18 cellular contexts compared by ENCODE assay signal in genomic region chr10:75672842-75673241, GRCh38.
DNase-seq lines count a peak whose midpoint lies in the region; ATAC-seq, FAIRE-seq and TF ChIP-seq lines count a peak whose summit lies in the region.
"Had no signal": no experiment of that assay in that cellular context is flagged by ENCODE, and none has a peak within 500 bp of the region (broad histone marks: within the 10 kb centered on the region; RNA-seq: fewer than 3 reads in every experiment).

No MANE protein-coding gene starts in this region.

- H3K4me1 ChIP-seq in astrocyte (ENCODE audit: insufficient read depth, low read length), result no peaks in the 10 kb centered on the region
- H3K4me1 ChIP-seq: BLaER1 treated with 17β-estradiol and CSF1 and Interleukin-3, amounts not matched to agents 10 nM and 100 nM had no signal

- H3K27me3 Mint-ChIP-seq in astrocyte (ENCODE audit: low read depth, unreplicated experiment) (peaks cover 5% of the 10 kb centered on the region), nephron (ENCODE audit: low read depth) (peaks cover 4% of the 10 kb centered on the region)

- H3K27ac Mint-ChIP-seq in astrocyte (ENCODE audit: unreplicated experiment) (peak overlapping the region; percentile 84), nephron (peak overlapping the region; percentile 15 to 59 (median 50))
- H3K27ac Mint-ChIP-seq: H9 had no signal

- H3K4me1 Mint-ChIP-seq in astrocyte (ENCODE audit: low read depth, unreplicated experiment) (peaks cover 1% of the 10 kb centered on the region), nephron (peaks cover 49% of the 10 kb centered on the region)
- H3K4me1 Mint-ChIP-seq: H9 had no signal

- no peak overlapping the region for H3K4me2 ChIP-seq in astrocyte (ENCODE audit: low read length)
- H3K4me2 ChIP-seq: BLaER1 treated with 17β-estradiol and CSF1 and Interleukin-3, amounts not matched to agents 10 nM and 100 nM had no signal

- DNase-seq in COLO829 (ENCODE audit: low spot score), result peak; percentile 24
- DNase-seq in astrocyte (ENCODE audit: low read depth), result peak; percentile 41
- peak; percentile 41 for DNase-seq in fibroblast of mammary gland (ENCODE audit: low read depth)
- DNase-seq in globus pallidus (ENCODE audit: low spot score), result no peak
- DNase-seq in SW 1271 (lab: John Stamatoyannopoulos, UW), result no peak
- no peak for DNase-seq in stimulated activated naive CD4-positive, alpha-beta T cell treated with Interleukin-2 at 50 U/mL for 16 hours (lab: John Stamatoyannopoulos, UW)
- DNase-seq: 8988T, COR-L47, DMS153, H9, KBM-7, NCI-H1105, NCI-H187, NCI-H446 had no signal

- no peaks in the 10 kb centered on the region for H3K36me3 ChIP-seq in astrocyte (ENCODE audit: insufficient read depth, low read length)
- H3K36me3 ChIP-seq: BLaER1 treated with 17β-estradiol and CSF1 and Interleukin-3, amounts not matched to agents 10 nM and 100 nM had no signal

- H3K27me3 ChIP-seq in astrocyte (ENCODE audit: insufficient read depth, low read length), result peaks cover 9% of the 10 kb centered on the region
- H3K27me3 ChIP-seq: BLaER1 treated with 17β-estradiol and CSF1 and Interleukin-3, amounts not matched to agents 10 nM and 100 nM had no signal

- no peak overlapping the region for H3K27ac ChIP-seq in astrocyte (ENCODE audit: low read depth, low read length)
- H3K27ac ChIP-seq: BLaER1 treated with 17β-estradiol and CSF1 and Interleukin-3, amounts not matched to agents 10 nM and 100 nM; RWPE1 had no signal

- ATAC-seq in GM21717 (IDR thresholded peaks at IDR 0.05; ENCODE audit: unreplicated experiment), result no peak

- no peak overlapping the region for H3K4me3 ChIP-seq in astrocyte (ENCODE audit: insufficient read depth, low read depth, low read length)
- H3K4me3 ChIP-seq in fibroblast of mammary gland (ENCODE audit: control insufficient read depth, low read depth, low read length), result no peak overlapping the region
- H3K4me3 ChIP-seq: BLaER1 treated with 17β-estradiol and CSF1 and Interleukin-3, amounts not matched to agents 10 nM and 100 nM had no signal

- H3K4me3 Mint-ChIP-seq in astrocyte (ENCODE audit: unreplicated experiment) (no peak overlapping the region), nephron (no peak overlapping the region)
- H3K4me3 Mint-ChIP-seq: H9 had no signal

- H4K20me1 ChIP-seq in astrocyte (ENCODE audit: insufficient read depth, low read length), result no peaks in the 10 kb centered on the region
- H4K20me1 ChIP-seq: BLaER1 treated with 17β-estradiol and CSF1 and Interleukin-3, amounts not matched to agents 10 nM and 100 nM had no signal

- H3K79me2 ChIP-seq in astrocyte (ENCODE audit: insufficient read depth, low read length), result no peaks in the 10 kb centered on the region

- H3K9me3 ChIP-seq in astrocyte (ENCODE audit: insufficient read depth, low read depth, low read length), result no peaks in the 10 kb centered on the region

- TF ChIP-seq CTCF in astrocyte (IDR thresholded peaks at IDR 0.05; ENCODE audit: insufficient read depth, low read depth, low read length) (no peak), fibroblast of mammary gland (conservative IDR thresholded peaks at IDR 0.05; ENCODE audit: control insufficient read depth, insufficient read depth, low read depth, low read length) (no peak), nephron (IDR thresholded peaks at IDR 0.05; ENCODE audit: unreplicated experiment in 3 of 3) (no peak)

- H3K36me3 Mint-ChIP-seq in astrocyte (ENCODE audit: low read depth, unreplicated experiment) (no peaks in the 10 kb centered on the region), nephron (ENCODE audit: low read depth) (no peaks in the 10 kb centered on the region)

- no peak overlapping the region for H2AFZ ChIP-seq in astrocyte (ENCODE audit: low read depth, low read length)

- H3K9ac ChIP-seq in astrocyte (ENCODE audit: low read length), result no peak overlapping the region
- H3K9ac ChIP-seq: BLaER1 treated with 17β-estradiol and CSF1 and Interleukin-3, amounts not matched to agents 10 nM and 100 nM had no signal

- no peak for FAIRE-seq in astrocyte (lab: Jason Lieb, UNC)

- no peaks in the 10 kb centered on the region for H3K9me3 Mint-ChIP-seq in astrocyte (ENCODE audit: unreplicated experiment)
- H3K9me3 Mint-ChIP-seq in nephron, result no peaks in the 10 kb centered on the region

Comparison
In these comparisons a context has a peak if more than half of its experiments do, and no peak if none do; other contexts are left out.
1. DNase-seq: peak in COLO829 (single experiment), astrocyte (single experiment) and fibroblast of mammary gland (single experiment); none in globus pallidus (single experiment), SW 1271 (0 of 2) and stimulated activated naive CD4-positive, alpha-beta T cell treated with Interleukin-2 at 50 U/mL for 16 hours (single experiment).